In the genomic region with DNA sequence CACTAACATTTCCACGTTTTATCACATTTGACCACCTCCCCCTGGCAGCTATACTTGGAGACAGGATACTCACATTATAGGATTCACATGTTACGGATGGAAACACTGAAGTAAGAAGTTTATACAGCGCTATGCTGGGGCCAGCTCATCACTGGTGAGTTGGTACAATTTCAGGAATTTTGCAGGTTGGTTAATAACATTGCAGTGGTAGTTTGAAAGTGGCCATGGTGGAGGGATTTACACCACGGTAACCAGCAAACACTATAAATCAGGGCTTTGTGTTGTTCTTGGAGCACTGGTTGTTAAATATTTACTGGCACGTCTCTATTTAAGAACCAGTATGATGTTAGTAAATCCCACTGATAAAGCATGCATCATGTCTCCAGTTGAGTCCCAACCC, we compare ENCODE assay signal across 15 cellular contexts.
"Had no signal": no experiment of that assay in that cellular context is flagged by ENCODE, and none has a peak within 500 bp of the region (broad histone marks: within the 10 kb centered on the region; RNA-seq: fewer than 3 reads in every experiment).

No MANE protein-coding gene starts in this region.

- H3K36me3 ChIP-seq: cardiac muscle cell, gastrocnemius medialis, prostate gland, sigmoid colon, suprapubic skin, upper lobe of right lung had no signal

- H3K9me3 ChIP-seq: gastrocnemius medialis, prostate gland, sigmoid colon, suprapubic skin, upper lobe of right lung had no signal

- ATAC-seq: activated naive CD4-positive, alpha-beta T cell treated with anti-CD3 and anti-CD28 coated beads, Interleukin-2, amount 50 U/mL, for 72 hours; gastrocnemius medialis; left cardiac atrium; naive thymus-derived CD8-positive, alpha-beta T cell; upper lobe of right lung had no signal

- DNase-seq: activated CD4-positive, CD25-positive, alpha-beta regulatory T cell; hypothalamus; left cardiac atrium; naive thymus-derived CD8-positive, alpha-beta T cell; occipital lobe; sigmoid colon; stimulated activated CD4-positive, alpha-beta T cell treated with anti-CD3 and anti-CD28 coated beads, Interleukin-12 subunit alpha, Interleukin-12 subunit beta, amount 100 ng/mL, for 4 hours; stimulated activated naive CD4-positive, alpha-beta T cell; upper lobe of right lung had no signal

- H3K27ac ChIP-seq: cardiac muscle cell, gastrocnemius medialis, prostate gland, sigmoid colon, suprapubic skin, upper lobe of right lung had no signal

- FAIRE-seq: endothelial cell of umbilical vein had no signal

- H3K27me3 ChIP-seq: cardiac muscle cell, gastrocnemius medialis, sigmoid colon, suprapubic skin, upper lobe of right lung had no signal

- H3K4me1 ChIP-seq: prostate gland, suprapubic skin, upper lobe of right lung had no signal

- H3K4me3 ChIP-seq: cardiac muscle cell, gastrocnemius medialis, prostate gland, sigmoid colon, suprapubic skin, upper lobe of right lung had no signal
